Comparison of ENCODE assay signal across 20 cellular contexts in genomic region chr16:5488581-5488980, GRCh38.
DNase-seq lines count a peak whose midpoint lies in the region; ATAC-seq, FAIRE-seq and TF ChIP-seq lines count a peak whose summit lies in the region.
"Had no signal": no experiment of that assay in that cellular context is flagged by ENCODE, and none has a peak within 500 bp of the region (broad histone marks: within the 10 kb centered on the region; RNA-seq: fewer than 3 reads in every experiment).

No MANE protein-coding gene starts in this region.

- H3K79me1 ChIP-seq in H1 (ENCODE audit: low read depth, low read length) = no peaks in the 10 kb centered on the region

- no peak overlapping the region for H3K4me2 ChIP-seq in HepG2 (ENCODE audit: low read depth, low read length)
- no peak overlapping the region for H3K4me2 ChIP-seq in H1 (ENCODE audit: insufficient read depth in 1 of 2, low read depth in 2 of 2, low read length in 2 of 2)
- H3K4me2 ChIP-seq: A549; BLaER1 treated with 17β-estradiol and CSF1 and Interleukin-3, amounts not matched to agents 10 nM and 100 nM had no signal

- no peak overlapping the region for H3K9ac ChIP-seq in HepG2 (ENCODE audit: insufficient read depth, low read depth, low read length)
- H3K9ac ChIP-seq in H1 (replicated peaks in 1 of 4; ENCODE audit: extremely low read depth in 1 of 4, low read depth in 3 of 4, low read length in 3 of 4) = no peak overlapping the region
- H3K9ac ChIP-seq: BLaER1 treated with 17β-estradiol and CSF1 and Interleukin-3, amounts not matched to agents 10 nM and 100 nM had no signal

- H2BK20ac ChIP-seq in H1 (ENCODE audit: low read length) = no peak overlapping the region

- TF ChIP-seq POLR2A in HepG2 (IDR thresholded peaks at IDR 0.05; ENCODE audit: insufficient read depth in 1 of 2, low read depth in 2 of 2, low read length in 2 of 2) (no peak), right lobe of liver (IDR thresholded peaks at IDR 0.05) (no peak), H1 (IDR thresholded peaks at IDR 0.05; ENCODE audit: control extremely low read depth in 1 of 2, low read depth in 2 of 2, low read length in 2 of 2) (no peak), gastroesophageal sphincter (IDR thresholded peaks at IDR 0.05) (no peak)

- H3K18ac ChIP-seq in H1 (ENCODE audit: extremely low read depth, low read length) = no peak overlapping the region

- no TSS peak for BruUV-seq in HepG2 (replicated peaks; lab: Mats Ljungman, UMichigan)

- in situ Hi-C loops in HepG2 (cut with HindIII; ENCODE audit: extremely low pct_ligation_motif_present, low pct_unique_long_range_greater_than_20kb) = no loop called here

- peaks cover 5% of the 10 kb centered on the region; the same call in 1 of the 2 replicates for H3K23me2 ChIP-seq in H1 (ENCODE audit: low read depth, low read length)

- CTCF ChIA-PET in HepG2 (lab: Yijun Ruan, JAX; ENCODE audit: low intra/inter-chr PET ratio, low total read pairs) = no interaction called here
- CTCF ChIA-PET in H1 (lab: Charles Lee; ENCODE audit: partially characterized antibody) = interaction anchor here (1.0 to 6.0 kb wide), 8 partner anchors 10 to 145 kb away, joined by 3 to 115 read pairs (median 18); no protein-coding TSS in a partner anchor

- H3K4me1 ChIP-seq in HepG2 (ENCODE audit: insufficient read depth, low read length) (no peaks in the 10 kb centered on the region), right lobe of liver (no peaks in the 10 kb centered on the region), H1 (replicated peaks in 1 of 4; ENCODE audit: control insufficient read depth in 3 of 4, insufficient read depth in 4 of 4, low read length in 3 of 4) (no peaks in the 10 kb centered on the region), gastroesophageal sphincter (no peaks in the 10 kb centered on the region)
- H3K4me1 ChIP-seq: A549; BLaER1 treated with 17β-estradiol and CSF1 and Interleukin-3, amounts not matched to agents 10 nM and 100 nM; Caco-2 had no signal

- FAIRE-seq in HepG2 (lab: Jason Lieb, UNC) (no peak), H1 (lab: Jason Lieb, UNC) (no peak)
- FAIRE-seq: A549, D721Med, G401.6, GM12891, GM19239 had no signal

- 1% methylated on average over 3 of the region's 3 CpGs for WGBS in HepG2 (ENCODE audit: low lambda C conversion rate)
- 38% methylated on average over 3 of the region's 3 CpGs for WGBS in right lobe of liver (ENCODE audit: insufficient coverage, low coverage, low lambda C conversion rate, missing lambda C conversion rate)
- WGBS in H1 (ENCODE audit: extremely low coverage in 1 of 2, insufficient coverage in 1 of 2, insufficient read length in 1 of 2, insufficient replicate concordance in 2 of 2, low coverage in 1 of 2, low lambda C conversion rate in 2 of 2, missing lambda C conversion rate in 1 of 2), 2 experiments = 34 to 100% methylated on average over 2 to 3 of the region's 3 CpGs
- 27 to 52% methylated on average over 3 of the region's 3 CpGs for WGBS in gastroesophageal sphincter (ENCODE audit: low coverage in 1 of 2), 2 donors

- H2BK5ac ChIP-seq in H1 (ENCODE audit: low read depth, low read length) = no peak overlapping the region

- no peak overlapping the region for H4K5ac ChIP-seq in H1 (ENCODE audit: insufficient read length, low read depth, low read length)

- H3K27me3 ChIP-seq in HepG2 (ENCODE audit: control insufficient read depth in 1 of 2, insufficient read depth in 2 of 2, low read length in 2 of 2) (peaks cover 0 to 8% of the 10 kb centered on the region in 2 experiments; a peak in 1 of 5 replicates), right lobe of liver (no peaks in the 10 kb centered on the region), H1 (replicated peaks in 1 of 4; ENCODE audit: control insufficient read depth in 3 of 4, extremely low read depth in 1 of 4, insufficient read depth in 3 of 4, low read length in 3 of 4) (no peaks in the 10 kb centered on the region), gastroesophageal sphincter (peaks cover 16% of the 10 kb centered on the region)
- H3K27me3 ChIP-seq: BLaER1 treated with 17β-estradiol and CSF1 and Interleukin-3, amounts not matched to agents 10 nM and 100 nM had no signal

- H4K8ac ChIP-seq in H1 (ENCODE audit: extremely low read depth, insufficient read depth, low read length) = no peak overlapping the region

- ATAC-seq in HepG2 (no peak), right lobe of liver (no peak), gastroesophageal sphincter (no peak), HG03521 (IDR thresholded peaks at IDR 0.05; ENCODE audit: unreplicated experiment) (no peak)
- ATAC-seq: A549; CD8-positive, alpha-beta T cell had no signal

- H2AFZ ChIP-seq in HepG2 (ENCODE audit: low read length) (no peak overlapping the region), H1 (ENCODE audit: low read length) (no peak overlapping the region)

- no peak overlapping the region for H3K4ac ChIP-seq in H1 (replicated peaks; ENCODE audit: insufficient read length, low read depth, low read length)

- no peak overlapping the region for H3K27ac ChIP-seq in HepG2 (ENCODE audit: extremely low read length, insufficient read depth, low read length)
- no peak overlapping the region for H3K27ac ChIP-seq in right lobe of liver
- H3K27ac ChIP-seq in H1 (ENCODE audit: low read depth, low read length) = no peak overlapping the region
- H3K27ac ChIP-seq in gastroesophageal sphincter = no peak overlapping the region
- H3K27ac ChIP-seq: 22Rv1; A549; BLaER1 treated with 17β-estradiol and CSF1 and Interleukin-3, amounts not matched to agents 10 nM and 100 nM; C4-2B had no signal

- H3K56ac ChIP-seq in H1 (replicated peaks; ENCODE audit: insufficient read length, low read depth, low read length) = peak overlapping the region; percentile 62

- H3K36me3 ChIP-seq in HepG2 (replicated peaks in 1 of 2; ENCODE audit: control insufficient read depth in 1 of 2, insufficient read depth in 2 of 2, low read length in 2 of 2) (no peaks in the 10 kb centered on the region), right lobe of liver (no peaks in the 10 kb centered on the region), H1 (ENCODE audit: control insufficient read depth in 2 of 4, insufficient read depth in 4 of 4, low read length in 3 of 4) (no peaks in the 10 kb centered on the region), gastroesophageal sphincter (no peaks in the 10 kb centered on the region)
- H3K36me3 ChIP-seq: BLaER1 treated with 17β-estradiol and CSF1 and Interleukin-3, amounts not matched to agents 10 nM and 100 nM had no signal

- TF ChIP-seq RAD21 in HepG2 (CRISPR knock-in tag; IDR thresholded peaks at IDR 0.05) (no peak), H1 (IDR thresholded peaks at IDR 0.05 in 1 of 2, conservative IDR thresholded peaks at IDR 0.05 in 1 of 2; ENCODE audit: low read depth in 2 of 2, low read length in 2 of 2) (no peak)

- POLR2A ChIA-PET in HepG2 (lab: Yijun Ruan, JAX) = no interaction called here
- POLR2A ChIA-PET in H1 (lab: Charles Lee; ENCODE audit: partially characterized antibody) = no interaction called here

- no peak for DNase-seq in HepG2 (ENCODE audit: low spot score)
- no peak for DNase-seq in right lobe of liver
- no peak for DNase-seq in H1 (ENCODE audit: low read depth in 1 of 2, low spot score in 2 of 2)
- DNase-seq: AML-193; Caco-2; Calu3; CD4-positive, alpha-beta T cell; CD8-positive, alpha-beta T cell; DMS79 treated with DMSO at 0.1 percent for 48 hours; GF-D8 had no signal

- TF ChIP-seq EP300 in HepG2 (IDR thresholded peaks at IDR 0.05; ENCODE audit: low read depth in 2 of 2, low read length in 2 of 2) (no peak), HepG2 (CRISPR knock-in tag; IDR thresholded peaks at IDR 0.05; ENCODE audit: borderline replicate concordance) (no peak), H1 (IDR thresholded peaks at IDR 0.05; ENCODE audit: borderline replicate concordance in 1 of 2, low read depth in 2 of 2, low read length in 2 of 2) (no peak), gastroesophageal sphincter (IDR thresholded peaks at IDR 0.05) (no peak)

- H4K91ac ChIP-seq in H1 (replicated peaks; ENCODE audit: insufficient read length, low read length) = no peak overlapping the region

- H3K79me2 ChIP-seq in HepG2 (ENCODE audit: insufficient read depth, low read length) (no peaks in the 10 kb centered on the region), H1 (ENCODE audit: control insufficient read depth in 1 of 2, insufficient read depth in 2 of 2, low read length in 2 of 2) (no peaks in the 10 kb centered on the region)

- no peak overlapping the region for H3K23ac ChIP-seq in H1 (ENCODE audit: insufficient read length)

- no peak overlapping the region for H3K14ac ChIP-seq in H1 (ENCODE audit: insufficient read length)

- TF ChIP-seq CTCF in HepG2 (CRISPR knock-in tag; IDR thresholded peaks at IDR 0.05) (no peak), right lobe of liver (IDR thresholded peaks at IDR 0.05) (no peak), H1 (IDR thresholded peaks at IDR 0.05; ENCODE audit: control extremely low read depth in 1 of 3, insufficient read depth in 1 of 3, low read depth in 1 of 3, low read length in 3 of 3) (no peak), gastroesophageal sphincter (IDR thresholded peaks at IDR 0.05) (no peak)

- intact Hi-C loops in HepG2 (cut with micrococcal nuclease; ENCODE audit: unreplicated experiment) (no loop called here), right lobe of liver (cut with DNase I) (no loop called here)

- H2BK120ac ChIP-seq in H1 (replicated peaks; ENCODE audit: low read depth, low read length) = no peak overlapping the region

- no peak overlapping the region for H2AK5ac ChIP-seq in H1 (ENCODE audit: low read depth, low read length)

- H3K4me3 ChIP-seq in HepG2 (replicated peaks in 1 of 3; ENCODE audit: insufficient read depth in 1 of 3, low read depth in 2 of 3, low read length in 3 of 3) = no peak overlapping the region
- no peak overlapping the region for H3K4me3 ChIP-seq in right lobe of liver
- H3K4me3 ChIP-seq in H1 (ENCODE audit: extremely low read depth in 1 of 4, insufficient read depth in 2 of 4, low read depth in 3 of 4, low read length in 4 of 4) = no peak overlapping the region
- no peak overlapping the region for H3K4me3 ChIP-seq in gastroesophageal sphincter
- H3K4me3 ChIP-seq: A549; BLaER1 treated with 17β-estradiol and CSF1 and Interleukin-3, amounts not matched to agents 10 nM and 100 nM had no signal

- H2BK12ac ChIP-seq in H1 (ENCODE audit: low read depth, low read length) = no peak overlapping the region

- no peak overlapping the region for H2BK15ac ChIP-seq in H1 (ENCODE audit: low read length)

- H4K20me1 ChIP-seq in HepG2 (ENCODE audit: insufficient read depth, low read length) (no peaks in the 10 kb centered on the region), H1 (replicated peaks in 1 of 2; ENCODE audit: control insufficient read depth in 1 of 2, insufficient read depth in 2 of 2, low read length in 2 of 2) (no peaks in the 10 kb centered on the region)
- H4K20me1 ChIP-seq: BLaER1 treated with 17β-estradiol and CSF1 and Interleukin-3, amounts not matched to agents 10 nM and 100 nM had no signal

- no peaks in the 10 kb centered on the region for H3K9me3 ChIP-seq in HepG2 (ENCODE audit: low read length)
- H3K9me3 ChIP-seq in right lobe of liver = no peaks in the 10 kb centered on the region
- H3K9me3 ChIP-seq in H1 (ENCODE audit: insufficient read depth in 2 of 2, low read depth in 1 of 2, low read length in 1 of 2) = no peaks in the 10 kb centered on the region
- H3K9me3 ChIP-seq in gastroesophageal sphincter = no peaks in the 10 kb centered on the region
- H3K9me3 ChIP-seq: A549; BLaER1 treated with 17β-estradiol and CSF1 and Interleukin-3, amounts not matched to agents 10 nM and 100 nM; Caco-2 had no signal

TF ChIP-seq in H1, 55 proteins besides CTCF, POLR2A, EP300 and RAD21 (continues in another document):
- no peak for TF ChIP-seq GTF2F1 (IDR thresholded peaks at IDR 0.05; ENCODE audit: borderline replicate concordance, low read depth, low read length)
